13 cellular contexts compared by ENCODE assay signal in the genomic region with DNA sequence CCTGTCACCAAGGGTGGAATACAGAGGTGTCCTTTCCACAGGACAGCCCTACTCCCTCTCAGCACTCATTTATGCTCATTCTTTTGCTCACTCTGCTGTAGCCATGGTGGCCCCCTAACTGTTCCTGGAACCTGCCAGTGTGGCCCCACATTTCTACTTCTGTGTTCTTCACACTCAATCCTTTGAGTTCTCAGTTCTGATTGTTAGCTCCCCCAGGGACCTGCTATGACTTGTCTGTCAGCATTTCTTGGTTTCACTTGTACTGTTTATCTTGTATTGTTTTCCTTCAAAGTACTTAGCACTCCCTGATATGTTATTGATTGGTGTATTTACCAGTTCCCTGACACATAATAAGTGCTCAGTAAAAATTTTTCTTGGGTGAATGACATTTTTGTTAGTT. TPM values are rescaled to one million over a fixed set of nuclear protein-coding genes. Genes with fewer than 3 reads are reported as not detected.
DNase-seq lines count a peak whose midpoint lies in the region; ATAC-seq and TF ChIP-seq lines count a peak whose summit lies in the region.
"Had no signal": no experiment of that assay in that cellular context is flagged by ENCODE, and none has a peak within 500 bp of the region (broad histone marks: within the 10 kb centered on the region; RNA-seq: fewer than 3 reads in every experiment).

No MANE protein-coding gene starts in this region.

- no peak overlapping the region for H3K4me3 Mint-ChIP-seq in activated naive CD8-positive, alpha-beta T cell
- H3K4me3 Mint-ChIP-seq in activated naive CD8-positive, alpha-beta T cell treated with anti-CD3 and anti-CD28 coated beads, Interleukin-2, amount 50 U/mL, for 24 hours: no peak overlapping the region
- H3K4me3 Mint-ChIP-seq in type B pancreatic cell: no peak overlapping the region

- H3K27me3 Mint-ChIP-seq in activated naive CD8-positive, alpha-beta T cell: no peaks in the 10 kb centered on the region
- H3K27me3 Mint-ChIP-seq in activated naive CD8-positive, alpha-beta T cell treated with anti-CD3 and anti-CD28 coated beads, Interleukin-2, amount 50 U/mL, for 24 hours: no peaks in the 10 kb centered on the region
- no peaks in the 10 kb centered on the region for H3K27me3 Mint-ChIP-seq in type B pancreatic cell

- no peak for ATAC-seq in activated naive CD8-positive, alpha-beta T cell treated with anti-CD3 and anti-CD28 coated beads, Interleukin-2, amount 50 U/mL, for 24 hours
- ATAC-seq in GM21723 (IDR thresholded peaks at IDR 0.05; ENCODE audit: unreplicated experiment) (peak; percentile 88), HG03354 (IDR thresholded peaks at IDR 0.05; ENCODE audit: poor library complexity, severe bottlenecking, unreplicated experiment) (peak; percentile 82)
- ATAC-seq: heart right ventricle had no signal

- H3K36me3 ChIP-seq in HAP-1 (replicated peaks): peaks cover 61% of the 10 kb centered on the region

- no peak for TF ChIP-seq CTCF in type B pancreatic cell (conservative IDR thresholded peaks at IDR 0.05)

- peaks cover 1% of the 10 kb centered on the region for H3K4me1 ChIP-seq in HAP-1
- H3K4me1 ChIP-seq: vagina had no signal

- no peaks in the 10 kb centered on the region for H3K9me3 Mint-ChIP-seq in activated naive CD8-positive, alpha-beta T cell (ENCODE audit: low read depth)
- H3K9me3 Mint-ChIP-seq in activated naive CD8-positive, alpha-beta T cell treated with anti-CD3 and anti-CD28 coated beads, Interleukin-2, amount 50 U/mL, for 24 hours: no peaks in the 10 kb centered on the region
- H3K9me3 Mint-ChIP-seq in type B pancreatic cell: no peaks in the 10 kb centered on the region

- H3K4me1 Mint-ChIP-seq in activated naive CD8-positive, alpha-beta T cell (ENCODE audit: low read depth): peaks cover 14% of the 10 kb centered on the region
- H3K4me1 Mint-ChIP-seq in activated naive CD8-positive, alpha-beta T cell treated with anti-CD3 and anti-CD28 coated beads, Interleukin-2, amount 50 U/mL, for 24 hours: peaks cover 7% of the 10 kb centered on the region
- no peaks in the 10 kb centered on the region for H3K4me1 Mint-ChIP-seq in type B pancreatic cell (ENCODE audit: unreplicated experiment)

- H3K36me3 Mint-ChIP-seq in activated naive CD8-positive, alpha-beta T cell: peaks cover 4% of the 10 kb centered on the region
- peaks cover 29% of the 10 kb centered on the region for H3K36me3 Mint-ChIP-seq in activated naive CD8-positive, alpha-beta T cell treated with anti-CD3 and anti-CD28 coated beads, Interleukin-2, amount 50 U/mL, for 24 hours (ENCODE audit: low read depth)
- H3K36me3 Mint-ChIP-seq in type B pancreatic cell: peaks cover 14% of the 10 kb centered on the region

- no peaks in the 10 kb centered on the region for H3K9me3 ChIP-seq in HAP-1
- H3K9me3 ChIP-seq: heart right ventricle, vagina had no signal

- in situ Hi-C loops in HAP-1 (cut with MboI; ENCODE audit: low sequenced_read_pairs): no loop called here

- no peaks in the 10 kb centered on the region for H3K27me3 ChIP-seq in HAP-1 (ENCODE audit: low read depth)
- H3K27me3 ChIP-seq: heart right ventricle, vagina had no signal

- no peak for DNase-seq in activated naive CD8-positive, alpha-beta T cell treated with anti-CD3 and anti-CD28 coated beads, Interleukin-2, amount 50 U/mL, for 24 hours
- DNase-seq in type B pancreatic cell (ENCODE audit: extremely low spot score, unreplicated experiment) (no peak), NCI-H2107 (lab: John Stamatoyannopoulos, UW) (no peak), HAP-1 (ENCODE audit: low spot score in 2 of 2) (no peak), occipital lobe (lab: John Stamatoyannopoulos, UW) (no peak)
- DNase-seq: GF-D8, heart right ventricle, mesendoderm, NCI-H82 had no signal

- H3K4me3 ChIP-seq in HAP-1: no peak overlapping the region
- H3K4me3 ChIP-seq: heart right ventricle, vagina had no signal

- H3K27ac Mint-ChIP-seq in activated naive CD8-positive, alpha-beta T cell: peak overlapping the region; percentile 34
- H3K27ac Mint-ChIP-seq in activated naive CD8-positive, alpha-beta T cell treated with anti-CD3 and anti-CD28 coated beads, Interleukin-2, amount 50 U/mL, for 24 hours: no peak overlapping the region
- H3K27ac Mint-ChIP-seq in type B pancreatic cell: peak overlapping the region; percentile 30

RNA-seq across cellular contexts. Expression of gene VBP1, which starts 14.9 kb away (rescaled TPM):
- 37.8 and 52.3 TPM in 2 replicates for total RNA-seq in type B pancreatic cell (ENCODE audit: low replicate concordance)
- total RNA-seq in occipital lobe: 107 TPM

RNA-seq across cellular contexts. Expression of gene RAB39B, which starts 33.1 kb away (rescaled TPM):
- total RNA-seq in type B pancreatic cell (ENCODE audit: low replicate concordance) (2.5 and 4.0 TPM in 2 replicates), occipital lobe (28.2 TPM)
